In the genomic region with DNA sequence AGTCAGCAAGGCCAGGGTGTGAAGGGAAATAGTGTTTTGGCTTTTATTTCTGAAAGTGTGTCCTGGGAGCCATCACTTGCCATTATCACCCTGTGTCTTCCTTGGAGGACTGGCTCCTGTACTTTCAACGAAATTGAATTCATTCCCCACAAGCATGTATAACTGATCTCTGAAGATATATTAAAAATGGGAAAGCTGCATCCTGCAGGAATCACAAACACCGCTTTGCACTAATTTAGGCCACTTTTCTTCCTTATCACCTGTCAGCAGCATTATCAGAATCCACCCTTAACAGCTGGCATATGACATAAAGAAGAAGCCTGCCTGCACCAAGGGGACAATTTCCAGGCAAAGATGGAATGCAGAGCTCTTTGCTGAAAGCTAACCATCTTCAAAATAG, we compare ENCODE assay signal across 1 cellular context.
TF ChIP-seq lines count a peak whose summit lies in the region.

No MANE protein-coding gene starts in this region.

TF ChIP-seq in SK-N-SH, 30 proteins besides CTCF, POLR2A, EP300 and RAD21 (continued from another document):
- TF ChIP-seq GABPA (IDR thresholded peaks at IDR 0.05; ENCODE audit: low read depth) (no peak), MXI1 (IDR thresholded peaks at IDR 0.05; ENCODE audit: low read depth, low read length) (0 out of 2 replicates have a peak, but pooled peaks have one; percentile 20), NFIC (IDR thresholded peaks at IDR 0.05; ENCODE audit: borderline replicate concordance) (no peak), YY1 (IDR thresholded peaks at IDR 0.05; ENCODE audit: low read depth) (no peak), MEF2A (IDR thresholded peaks at IDR 0.05; ENCODE audit: borderline replicate concordance, low read depth) (no peak), JUND (IDR thresholded peaks at IDR 0.05) (no peak), TEAD4 (IDR thresholded peaks at IDR 0.05; ENCODE audit: borderline replicate concordance, insufficient read depth) (peak; percentile 17; the same call in 1 of the 2 replicates), RFX5 (IDR thresholded peaks at IDR 0.05; ENCODE audit: low read length) (no peak)
- TF ChIP-seq, protein P1, sequence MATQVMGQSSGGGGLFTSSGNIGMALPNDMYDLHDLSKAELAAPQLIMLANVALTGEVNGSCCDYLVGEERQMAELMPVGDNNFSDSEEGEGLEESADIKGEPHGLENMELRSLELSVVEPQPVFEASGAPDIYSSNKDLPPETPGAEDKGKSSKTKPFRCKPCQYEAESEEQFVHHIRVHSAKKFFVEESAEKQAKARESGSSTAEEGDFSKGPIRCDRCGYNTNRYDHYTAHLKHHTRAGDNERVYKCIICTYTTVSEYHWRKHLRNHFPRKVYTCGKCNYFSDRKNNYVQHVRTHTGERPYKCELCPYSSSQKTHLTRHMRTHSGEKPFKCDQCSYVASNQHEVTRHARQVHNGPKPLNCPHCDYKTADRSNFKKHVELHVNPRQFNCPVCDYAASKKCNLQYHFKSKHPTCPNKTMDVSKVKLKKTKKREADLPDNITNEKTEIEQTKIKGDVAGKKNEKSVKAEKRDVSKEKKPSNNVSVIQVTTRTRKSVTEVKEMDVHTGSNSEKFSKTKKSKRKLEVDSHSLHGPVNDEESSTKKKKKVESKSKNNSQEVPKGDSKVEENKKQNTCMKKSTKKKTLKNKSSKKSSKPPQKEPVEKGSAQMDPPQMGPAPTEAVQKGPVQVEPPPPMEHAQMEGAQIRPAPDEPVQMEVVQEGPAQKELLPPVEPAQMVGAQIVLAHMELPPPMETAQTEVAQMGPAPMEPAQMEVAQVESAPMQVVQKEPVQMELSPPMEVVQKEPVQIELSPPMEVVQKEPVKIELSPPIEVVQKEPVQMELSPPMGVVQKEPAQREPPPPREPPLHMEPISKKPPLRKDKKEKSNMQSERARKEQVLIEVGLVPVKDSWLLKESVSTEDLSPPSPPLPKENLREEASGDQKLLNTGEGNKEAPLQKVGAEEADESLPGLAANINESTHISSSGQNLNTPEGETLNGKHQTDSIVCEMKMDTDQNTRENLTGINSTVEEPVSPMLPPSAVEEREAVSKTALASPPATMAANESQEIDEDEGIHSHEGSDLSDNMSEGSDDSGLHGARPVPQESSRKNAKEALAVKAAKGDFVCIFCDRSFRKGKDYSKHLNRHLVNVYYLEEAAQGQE (IDR thresholded peaks at IDR 0.05; ENCODE audit: low read depth, low read length) = no peak
- TF ChIP-seq, protein P2, sequence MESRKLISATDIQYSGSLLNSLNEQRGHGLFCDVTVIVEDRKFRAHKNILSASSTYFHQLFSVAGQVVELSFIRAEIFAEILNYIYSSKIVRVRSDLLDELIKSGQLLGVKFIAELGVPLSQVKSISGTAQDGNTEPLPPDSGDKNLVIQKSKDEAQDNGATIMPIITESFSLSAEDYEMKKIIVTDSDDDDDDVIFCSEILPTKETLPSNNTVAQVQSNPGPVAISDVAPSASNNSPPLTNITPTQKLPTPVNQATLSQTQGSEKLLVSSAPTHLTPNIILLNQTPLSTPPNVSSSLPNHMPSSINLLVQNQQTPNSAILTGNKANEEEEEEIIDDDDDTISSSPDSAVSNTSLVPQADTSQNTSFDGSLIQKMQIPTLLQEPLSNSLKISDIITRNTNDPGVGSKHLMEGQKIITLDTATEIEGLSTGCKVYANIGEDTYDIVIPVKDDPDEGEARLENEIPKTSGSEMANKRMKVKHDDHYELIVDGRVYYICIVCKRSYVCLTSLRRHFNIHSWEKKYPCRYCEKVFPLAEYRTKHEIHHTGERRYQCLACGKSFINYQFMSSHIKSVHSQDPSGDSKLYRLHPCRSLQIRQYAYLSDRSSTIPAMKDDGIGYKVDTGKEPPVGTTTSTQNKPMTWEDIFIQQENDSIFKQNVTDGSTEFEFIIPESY (IDR thresholded peaks at IDR 0.05; ENCODE audit: borderline replicate concordance, low read depth) = no peak
